8 cellular contexts compared by ENCODE assay signal in the genomic region with DNA sequence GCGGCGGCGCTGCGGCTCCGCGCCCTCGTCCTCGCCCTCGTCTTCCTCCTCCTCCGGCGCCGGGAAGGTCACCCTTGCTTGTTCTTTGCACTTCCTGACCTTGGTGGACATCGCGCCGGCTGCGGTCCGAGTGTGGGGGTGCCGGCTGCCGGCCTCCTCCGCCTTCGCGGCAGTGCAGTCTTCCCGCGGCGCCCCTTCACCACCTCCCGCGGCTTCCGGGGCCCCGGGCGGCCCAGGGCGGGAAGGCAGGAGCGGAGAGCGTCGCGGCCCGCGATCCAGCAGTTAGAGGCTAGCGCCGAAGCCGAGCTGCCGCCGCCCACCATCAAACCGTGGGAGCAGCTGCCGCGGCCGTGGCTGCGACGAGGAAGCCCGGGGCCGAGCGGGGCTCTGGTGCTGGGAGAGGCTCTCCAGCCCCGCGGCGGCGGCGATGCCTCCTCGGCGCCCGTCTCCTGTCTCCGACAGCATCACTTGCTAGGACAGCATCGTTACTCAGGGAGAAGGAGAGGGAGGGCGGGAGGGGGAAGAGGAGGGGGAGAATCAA. TPM values are rescaled to one million over a fixed set of nuclear protein-coding genes. Genes with fewer than 3 reads are reported as not detected.
DNase-seq lines count a peak whose midpoint lies in the region; ATAC-seq and TF ChIP-seq lines count a peak whose summit lies in the region.

A gene (minus strand): TSS at position 491 of the 541 bp plus-strand sequence. CDS start 380 bp downstream, at position 111.

- H3K27ac Mint-ChIP-seq in activated CD8-positive, alpha-beta T cell treated with anti-CD3 and anti-CD28 coated beads, Interleukin-2, amount 10 ng/mL, durations not matched to agents 7 days and 5 days = no peak within 1 kb of the TSS

- CTCF ChIA-PET in activated CD8-positive, alpha-beta T cell treated with anti-CD3 and anti-CD28 coated beads, Interleukin-2, amount 10 ng/mL, durations not matched to agents 7 days and 5 days (lab: Charles Lee) = interaction anchor here (1.0 to 3.1 kb wide), 6 partner anchors 10 to 627 kb away, joined by 3 to 27 read pairs (median 6); no protein-coding TSS in a partner anchor

- H3K4me1 ChIP-seq in HUES48 (ENCODE audit: control insufficient read depth, insufficient read depth, low read length) (peaks cover 4% of the 10 kb centered on the region; the same call in 1 of the 2 replicates), thyroid gland (peaks cover 0 to 11% of the 10 kb centered on the region in 2 donors)

- H3K27me3 Mint-ChIP-seq in activated CD8-positive, alpha-beta T cell treated with anti-CD3 and anti-CD28 coated beads, Interleukin-2, amount 10 ng/mL, durations not matched to agents 7 days and 5 days (ENCODE audit: low read depth) = peaks cover 45% of the 10 kb centered on the region

- TF ChIP-seq POLR2A in thyroid gland (IDR thresholded peaks at IDR 0.05) = no peak

- H3K27me3 ChIP-seq in HUES48 (ENCODE audit: control insufficient read depth, insufficient read depth, low read length) (peaks cover 73% of the 10 kb centered on the region), thyroid gland (no peaks in the 10 kb centered on the region)

- no peaks in the 10 kb centered on the region for H3K9me3 Mint-ChIP-seq in activated CD8-positive, alpha-beta T cell treated with anti-CD3 and anti-CD28 coated beads, Interleukin-2, amount 10 ng/mL, durations not matched to agents 7 days and 5 days (ENCODE audit: insufficient read depth)

- H3K9me3 ChIP-seq in HUES48 (ENCODE audit: control insufficient read depth, insufficient read depth, low read length) (no peaks in the 10 kb centered on the region), thyroid gland (no peaks in the 10 kb centered on the region)

- intact Hi-C loops in thyroid gland (cut with DNase I) = no loop called here

- H3K9ac ChIP-seq in HUES48 (ENCODE audit: low read depth, low read length) = no peak within 1 kb of the TSS

- 2 to 13% methylated on average over 2 to 19 of the region's 62 CpGs for WGBS in thyroid gland, 2 donors

- POLR2A ChIA-PET in activated CD8-positive, alpha-beta T cell treated with anti-CD3 and anti-CD28 coated beads, Interleukin-2, amount 10 ng/mL, durations not matched to agents 7 days and 5 days (lab: Charles Lee) = no interaction called here

- peak; percentile 34 for ATAC-seq in GM19372 (IDR thresholded peaks at IDR 0.05; ENCODE audit: low read depth, unreplicated experiment)
- ATAC-seq in activated CD8-positive, alpha-beta T cell treated with anti-CD3 and anti-CD28 coated beads, Interleukin-2, amount 10 ng/mL, durations not matched to agents 7 days and 5 days = peak; percentile 43

- H3K4me3 ChIP-seq in AG09309 (ENCODE audit: control insufficient read depth, low read depth, low read length) (peak within 1 kb of the TSS; percentile 66), HUES48 (ENCODE audit: low read depth, low read length) (peak within 1 kb of the TSS; percentile 80), epithelial cell of proximal tubule (ENCODE audit: low read depth, low read length) (peak within 1 kb of the TSS; percentile 54), thyroid gland (replicated peaks in 1 of 3) (peak within 1 kb of the TSS; percentile 53 to 66 (median 59))

- H3K4me1 Mint-ChIP-seq in activated CD8-positive, alpha-beta T cell treated with anti-CD3 and anti-CD28 coated beads, Interleukin-2, amount 10 ng/mL, durations not matched to agents 7 days and 5 days (ENCODE audit: low read depth) = peaks cover 17% of the 10 kb centered on the region

- H3K36me3 ChIP-seq in HUES48 (ENCODE audit: control insufficient read depth, insufficient read depth, low read length) (no peaks in the 10 kb centered on the region), thyroid gland (no peaks in the 10 kb centered on the region)

- TF ChIP-seq CTCF in AG09309 (IDR thresholded peaks at IDR 0.05; ENCODE audit: control insufficient read depth, insufficient read depth, low read depth, low read length, missing control alignments) (no peak), epithelial cell of proximal tubule (conservative IDR thresholded peaks at IDR 0.05; ENCODE audit: low read depth, low read length) (no peak), thyroid gland (IDR thresholded peaks at IDR 0.05) (no peak)

- H3K36me3 Mint-ChIP-seq in activated CD8-positive, alpha-beta T cell treated with anti-CD3 and anti-CD28 coated beads, Interleukin-2, amount 10 ng/mL, durations not matched to agents 7 days and 5 days (ENCODE audit: low read depth) = no peaks in the 10 kb centered on the region

- DNase-seq in AG09309 (ENCODE audit: low read depth) (no peak), epithelial cell of proximal tubule (ENCODE audit: low read depth) (no peak), myocyte (ENCODE audit: low read depth) (peak; percentile 37), thyroid gland (peak; percentile 20 to 24), NCI-H1436 treated with DMSO at 0.1 percent for 48 hours (lab: John Stamatoyannopoulos, UW) (no peak)
- DNase-seq in activated CD8-positive, alpha-beta T cell treated with anti-CD3 and anti-CD28 coated beads, Interleukin-2, amount 10 ng/mL, durations not matched to agents 7 days and 5 days = peak; percentile 37

- no peak within 1 kb of the TSS for H3K27ac ChIP-seq in HUES48 (ENCODE audit: low read depth, low read length)
- H3K27ac ChIP-seq in thyroid gland = no peak within 1 kb of the TSS

- H3K4me3 Mint-ChIP-seq in activated CD8-positive, alpha-beta T cell treated with anti-CD3 and anti-CD28 coated beads, Interleukin-2, amount 10 ng/mL, durations not matched to agents 7 days and 5 days = peak within 1 kb of the TSS; percentile 85

RNA-seq across cellular contexts. Expression of the gene that starts here (rescaled TPM):
- total RNA-seq in activated CD8-positive, alpha-beta T cell treated with anti-CD3 and anti-CD28 coated beads, Interleukin-2, amount 10 ng/mL, durations not matched to agents 7 days and 5 days = under 1 TPM; 0.50 to 0.55 TPM
- total RNA-seq in epithelial cell of proximal tubule (0.06 and 0.07 TPM in 2 replicates), myocyte (0.21 TPM in 1 of 2 replicates, not detected in the other), thyroid gland (1 to 10 TPM in 1 of 4 donors, under 1 TPM in 3; 0.27 to 1.1 (median 0.55) TPM)
- not detected for polyA plus RNA-seq in myocyte (2012)

Comparison
In these comparisons a context has a peak if more than half of its experiments do, and no peak if none do; other contexts are left out.
1. Peak in DNase-seq and ATAC-seq in activated CD8-positive, alpha-beta T cell treated with anti-CD3 and anti-CD28 coated beads, Interleukin-2, amount 10 ng/mL, durations not matched to agents 7 days and 5 days; RNA of the gene not detected or under 1 TPM.
2. Peak in DNase-seq in myocyte; RNA of the gene not detected or under 1 TPM.
3. DNase-seq: peak in thyroid gland (2 of 2); none in AG09309 (single experiment), epithelial cell of proximal tubule (single experiment) and NCI-H1436 treated with DMSO at 0.1 percent for 48 hours (single experiment).
4. Peak in every context shown above with its lines, with median percentiles within 50 percentile points of each other: H3K4me3 ChIP-seq.